12 cellular contexts compared by ENCODE assay signal in the genomic region with DNA sequence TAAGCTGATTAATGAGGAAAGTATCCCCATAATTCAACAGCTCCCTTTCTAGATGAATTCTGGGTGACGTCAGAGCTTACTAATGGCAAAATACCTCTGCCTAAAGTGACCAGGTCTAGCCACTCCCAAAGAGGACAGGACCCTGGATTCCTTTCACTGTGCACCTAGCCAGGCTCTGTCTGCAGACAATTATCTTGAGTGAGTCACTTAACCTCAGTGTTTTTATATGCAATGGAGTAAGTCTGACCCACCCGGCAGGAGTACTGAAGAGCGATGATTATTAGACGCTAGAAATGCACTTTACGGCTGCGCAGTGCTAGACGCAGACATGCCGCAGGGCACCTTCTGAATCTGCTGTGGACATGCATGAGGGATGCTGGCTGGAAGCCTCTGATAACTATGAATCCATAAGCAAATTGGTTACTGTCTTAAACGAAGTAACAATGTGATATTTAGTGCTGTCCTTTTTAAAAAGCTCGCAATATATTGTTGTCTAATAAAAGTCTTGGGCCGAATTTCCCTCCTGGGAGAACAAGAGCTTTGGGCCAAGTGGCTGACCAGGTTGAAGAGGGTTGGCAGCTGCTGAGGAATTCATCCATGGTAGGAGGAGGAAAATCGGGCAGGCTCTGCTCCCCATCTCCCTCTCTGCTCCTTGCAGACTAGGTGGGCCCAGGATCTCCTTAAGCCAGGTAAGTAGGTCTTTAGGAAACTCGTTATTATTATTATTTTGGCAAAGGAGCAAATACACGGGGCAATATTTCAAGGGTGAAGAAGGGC. TPM values are rescaled to one million over a fixed set of nuclear protein-coding genes. Genes with fewer than 3 reads are reported as not detected.
DNase-seq lines count a peak whose midpoint lies in the region; ATAC-seq and TF ChIP-seq lines count a peak whose summit lies in the region.
"Had no signal": no experiment of that assay in that cellular context is flagged by ENCODE, and none has a peak within 500 bp of the region (broad histone marks: within the 10 kb centered on the region; RNA-seq: fewer than 3 reads in every experiment).

No MANE protein-coding gene starts in this region.

- peaks cover 11% of the 10 kb centered on the region for H3K9me3 Mint-ChIP-seq in activated T-cell treated with anti-CD3 and anti-CD28 coated beads, Interleukin-2, amount 50 U/mL, for 24 hours
- peaks cover 4% of the 10 kb centered on the region for H3K9me3 Mint-ChIP-seq in activated CD4-positive, alpha-beta memory T cell treated with anti-CD3 and anti-CD28 coated beads, Interleukin-2, amount 10 ng/mL, durations not matched to agents 7 days and 5 days

- no peak for TF ChIP-seq CTCF in cardiac fibroblast (IDR thresholded peaks at IDR 0.05; ENCODE audit: low read depth, low read length)

- H3K4me3 ChIP-seq in cardiac fibroblast (replicated peaks in 1 of 2; ENCODE audit: low read depth in 2 of 2, low read length in 2 of 2): no peak overlapping the region
- H3K4me3 ChIP-seq: dorsolateral prefrontal cortex, HAP-1 had no signal

- ATAC-seq in GM19328 (IDR thresholded peaks at IDR 0.05; ENCODE audit: unreplicated experiment): no peak

- peaks cover 13% of the 10 kb centered on the region for H3K4me1 Mint-ChIP-seq in activated T-cell treated with anti-CD3 and anti-CD28 coated beads, Interleukin-2, amount 50 U/mL, for 24 hours (ENCODE audit: low read depth)
- H3K4me1 Mint-ChIP-seq in activated CD4-positive, alpha-beta memory T cell treated with anti-CD3 and anti-CD28 coated beads, Interleukin-2, amount 10 ng/mL, durations not matched to agents 7 days and 5 days: peaks cover 6% of the 10 kb centered on the region

- H3K27me3 Mint-ChIP-seq in activated T-cell treated with anti-CD3 and anti-CD28 coated beads, Interleukin-2, amount 50 U/mL, for 24 hours: peaks cover 18% of the 10 kb centered on the region
- H3K27me3 Mint-ChIP-seq in activated CD4-positive, alpha-beta memory T cell treated with anti-CD3 and anti-CD28 coated beads, Interleukin-2, amount 10 ng/mL, durations not matched to agents 7 days and 5 days: peaks cover 36% of the 10 kb centered on the region

- no peak overlapping the region for H3K27ac Mint-ChIP-seq in activated T-cell treated with anti-CD3 and anti-CD28 coated beads, Interleukin-2, amount 50 U/mL, for 24 hours
- no peak overlapping the region for H3K27ac Mint-ChIP-seq in activated CD4-positive, alpha-beta memory T cell treated with anti-CD3 and anti-CD28 coated beads, Interleukin-2, amount 10 ng/mL, durations not matched to agents 7 days and 5 days

- H3K36me3 Mint-ChIP-seq in activated T-cell treated with anti-CD3 and anti-CD28 coated beads, Interleukin-2, amount 50 U/mL, for 24 hours (ENCODE audit: low read depth): peaks cover 5% of the 10 kb centered on the region
- H3K36me3 Mint-ChIP-seq in activated CD4-positive, alpha-beta memory T cell treated with anti-CD3 and anti-CD28 coated beads, Interleukin-2, amount 10 ng/mL, durations not matched to agents 7 days and 5 days (ENCODE audit: low read depth): peaks cover 3% of the 10 kb centered on the region

- peak; percentile 77 for DNase-seq in DMS79 treated with DMSO at 0.1 percent for 48 hours (lab: John Stamatoyannopoulos, UW)
- DNase-seq in M059J (ENCODE audit: low read depth): peak; percentile 99
- peak; percentile 29 to 82 for DNase-seq in cardiac fibroblast (ENCODE audit: low read depth in 2 of 2)
- peak; percentile 79 for DNase-seq in non-pigmented ciliary epithelial cell (ENCODE audit: low read depth)
- DNase-seq in effector CD8-positive, alpha-beta T cell (lab: John Stamatoyannopoulos, UW): no peak
- DNase-seq in activated T-cell treated with anti-CD3 and anti-CD28 coated beads, Interleukin-2, amount 50 U/mL, for 24 hours: no peak
- DNase-seq in activated CD4-positive, alpha-beta memory T cell treated with anti-CD3 and anti-CD28 coated beads, Interleukin-2, amount 10 ng/mL, durations not matched to agents 7 days and 5 days: no peak
- DNase-seq: NCI-H1417 treated with DMSO at 0.1 percent for 48 hours; stimulated activated CD4-positive, alpha-beta T cell treated with anti-CD3 and anti-CD28 coated beads, Interleukin-4, amount 100 ng/mL, for 4 hours had no signal

- CTCF ChIA-PET in activated CD4-positive, alpha-beta memory T cell treated with anti-CD3 and anti-CD28 coated beads, Interleukin-2, amount 10 ng/mL, durations not matched to agents 7 days and 5 days (lab: Charles Lee): no interaction called here

- H3K4me3 Mint-ChIP-seq in activated T-cell treated with anti-CD3 and anti-CD28 coated beads, Interleukin-2, amount 50 U/mL, for 24 hours: no peak overlapping the region
- no peak overlapping the region for H3K4me3 Mint-ChIP-seq in activated CD4-positive, alpha-beta memory T cell treated with anti-CD3 and anti-CD28 coated beads, Interleukin-2, amount 10 ng/mL, durations not matched to agents 7 days and 5 days

- POLR2A ChIA-PET in activated CD4-positive, alpha-beta memory T cell treated with anti-CD3 and anti-CD28 coated beads, Interleukin-2, amount 10 ng/mL, durations not matched to agents 7 days and 5 days (lab: Charles Lee): interaction anchor here (0.9 kb wide), 1 partner anchor 83 kb away, joined by 3 read pairs; no protein-coding TSS in a partner anchor

RNA-seq across cellular contexts. Expression of a gene that starts 4.6 kb away (rescaled TPM):
- total RNA-seq in M059J (2014; rRNA removed; shearing (Covaris generic)): 13.0 and 15.3 TPM in 2 replicates
- total RNA-seq in activated CD4-positive, alpha-beta memory T cell treated with anti-CD3 and anti-CD28 coated beads, Interleukin-2, amount 10 ng/mL, durations not matched to agents 7 days and 5 days: 1 to 10 TPM; 9.3 to 9.5 TPM

Comparison
In these comparisons a context has a peak if more than half of its experiments do, and no peak if none do; other contexts are left out.
1. DNase-seq: peak in DMS79 treated with DMSO at 0.1 percent for 48 hours (single experiment), M059J (single experiment), cardiac fibroblast (2 of 2) and non-pigmented ciliary epithelial cell (single experiment); none in effector CD8-positive, alpha-beta T cell (single experiment), activated T-cell treated with anti-CD3 and anti-CD28 coated beads, Interleukin-2, amount 50 U/mL, for 24 hours (single experiment) and activated CD4-positive, alpha-beta memory T cell treated with anti-CD3 and anti-CD28 coated beads, Interleukin-2, amount 10 ng/mL, durations not matched to agents 7 days and 5 days (single experiment).